1 cellular context compared by ENCODE assay signal in genomic region chr6:37115236-37115894, GRCh38.
TF ChIP-seq lines count a peak whose summit lies in the region.

No MANE protein-coding gene starts in this region.

TF ChIP-seq in IMR-90, 13 proteins besides CTCF, POLR2A, EP300 and RAD21:
- no peak for TF ChIP-seq CEBPB (IDR thresholded peaks at IDR 0.05; ENCODE audit: low read depth, low read length)
- TF ChIP-seq BHLHE40 (IDR thresholded peaks at IDR 0.05; ENCODE audit: low read depth, low read length) = no peak
- TF ChIP-seq MAFK (IDR thresholded peaks at IDR 0.05; ENCODE audit: low read depth, low read length) = no peak
- no peak for TF ChIP-seq USF2 (IDR thresholded peaks at IDR 0.05; ENCODE audit: low read depth, low read length)
- TF ChIP-seq SMC3 (IDR thresholded peaks at IDR 0.05; ENCODE audit: low read depth, low read length) = no peak
- no peak for TF ChIP-seq RFX5 (IDR thresholded peaks at IDR 0.05; ENCODE audit: low read depth, low read length)
- TF ChIP-seq MAZ (IDR thresholded peaks at IDR 0.05; ENCODE audit: borderline replicate concordance, low read depth, low read length) = no peak
- no peak for TF ChIP-seq RCOR1 (IDR thresholded peaks at IDR 0.05; ENCODE audit: insufficient replicate concordance, low read length)
- TF ChIP-seq FOS (IDR thresholded peaks at IDR 0.05; ENCODE audit: low read depth, low read length) = no peak
- TF ChIP-seq CHD1 (IDR thresholded peaks at IDR 0.05; ENCODE audit: low read depth, low read length) = no peak
- no peak for TF ChIP-seq ELK1 (IDR thresholded peaks at IDR 0.05; ENCODE audit: borderline replicate concordance, low read depth, low read length)
- TF ChIP-seq NFE2L2 (IDR thresholded peaks at IDR 0.05; ENCODE audit: low read depth, low read length) = no peak
- no peak for TF ChIP-seq MXI1 (IDR thresholded peaks at IDR 0.05; ENCODE audit: borderline replicate concordance, low read depth, low read length)
